In the genomic region with DNA sequence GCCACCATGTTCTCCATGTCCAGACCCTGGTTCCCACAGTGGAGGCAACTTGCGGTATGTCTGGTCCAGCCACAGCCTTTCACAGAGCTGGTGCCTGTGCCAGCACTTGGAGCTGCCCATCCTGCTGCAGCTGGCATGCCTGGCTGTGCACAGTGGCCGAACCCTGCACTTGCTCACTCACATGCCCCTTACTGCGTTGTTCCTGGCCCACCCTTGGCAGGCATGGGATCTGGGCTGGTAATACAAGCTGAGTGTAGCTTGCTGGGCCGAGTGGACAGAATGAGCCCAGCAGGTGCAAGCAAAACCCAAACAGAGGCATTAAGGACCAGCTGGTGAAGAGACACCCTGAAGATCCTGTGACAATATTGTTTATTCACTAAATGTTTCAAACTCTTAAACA, we compare ENCODE assay signal across 15 cellular contexts.
"Had no signal": no experiment of that assay in that cellular context is flagged by ENCODE, and none has a peak within 500 bp of the region (broad histone marks: within the 10 kb centered on the region; RNA-seq: fewer than 3 reads in every experiment).

No MANE protein-coding gene starts in this region.

- H3K4me1 ChIP-seq: neural progenitor cell, stomach had no signal

- H3K36me3 ChIP-seq: brain microvascular endothelial cell, neural progenitor cell, stomach, thoracic aorta had no signal

- H3K4me3 ChIP-seq: neural progenitor cell, skin epidermis, stomach, thoracic aorta had no signal

- H3K4me1 Mint-ChIP-seq: activated naive CD8-positive, alpha-beta T cell treated with anti-CD3 and anti-CD28 coated beads for 36 hours; neural progenitor cell had no signal

- H3K36me3 Mint-ChIP-seq: activated naive CD8-positive, alpha-beta T cell treated with anti-CD3 and anti-CD28 coated beads for 36 hours; neural progenitor cell had no signal

- H3K4me3 Mint-ChIP-seq: activated naive CD8-positive, alpha-beta T cell treated with anti-CD3 and anti-CD28 coated beads for 36 hours; neural progenitor cell had no signal

- H3K27ac Mint-ChIP-seq: activated naive CD8-positive, alpha-beta T cell treated with anti-CD3 and anti-CD28 coated beads for 36 hours; neural progenitor cell had no signal

- H3K27me3 ChIP-seq: brain microvascular endothelial cell, neural progenitor cell, stomach had no signal

- DNase-seq: activated CD4-positive, alpha-beta T cell treated with anti-CD3 and anti-CD28 coated beads, Interleukin-2, amount 50 U/mL, for 4 hours; activated CD4-positive, CD25-positive, alpha-beta regulatory T cell treated with anti-CD3 and anti-CD28 coated beads, Interleukin-2, amount 50 U/mL, for 72 hours; activated effector memory CD4-positive, alpha-beta T cell treated with anti-CD3 and anti-CD28 coated beads, Interleukin-2, amount 50 U/mL, for 16 hours; activated naive CD8-positive, alpha-beta T cell treated with anti-CD3 and anti-CD28 coated beads for 36 hours; activated T-cell treated with anti-CD3 and anti-CD28 coated beads, Interleukin-2, amount 50 U/mL, for 1 hour; brain microvascular endothelial cell; cerebellar nuclear complex; dermis blood vessel endothelial cell; hippocampal formation; kidney glomerular epithelial cell; stimulated activated CD4-positive, alpha-beta T cell treated with anti-CD3 and anti-CD28 coated beads, Interleukin-4, amount 100 ng/mL, for 4 hours; stomach had no signal

- H3K27ac ChIP-seq: brain microvascular endothelial cell, neural progenitor cell, skin epidermis, stomach, thoracic aorta had no signal

- H3K9me3 ChIP-seq: thoracic aorta had no signal

- H3K27me3 Mint-ChIP-seq: activated naive CD8-positive, alpha-beta T cell treated with anti-CD3 and anti-CD28 coated beads for 36 hours had no signal

- H3K9me3 Mint-ChIP-seq: neural progenitor cell had no signal
